In the genomic region with DNA sequence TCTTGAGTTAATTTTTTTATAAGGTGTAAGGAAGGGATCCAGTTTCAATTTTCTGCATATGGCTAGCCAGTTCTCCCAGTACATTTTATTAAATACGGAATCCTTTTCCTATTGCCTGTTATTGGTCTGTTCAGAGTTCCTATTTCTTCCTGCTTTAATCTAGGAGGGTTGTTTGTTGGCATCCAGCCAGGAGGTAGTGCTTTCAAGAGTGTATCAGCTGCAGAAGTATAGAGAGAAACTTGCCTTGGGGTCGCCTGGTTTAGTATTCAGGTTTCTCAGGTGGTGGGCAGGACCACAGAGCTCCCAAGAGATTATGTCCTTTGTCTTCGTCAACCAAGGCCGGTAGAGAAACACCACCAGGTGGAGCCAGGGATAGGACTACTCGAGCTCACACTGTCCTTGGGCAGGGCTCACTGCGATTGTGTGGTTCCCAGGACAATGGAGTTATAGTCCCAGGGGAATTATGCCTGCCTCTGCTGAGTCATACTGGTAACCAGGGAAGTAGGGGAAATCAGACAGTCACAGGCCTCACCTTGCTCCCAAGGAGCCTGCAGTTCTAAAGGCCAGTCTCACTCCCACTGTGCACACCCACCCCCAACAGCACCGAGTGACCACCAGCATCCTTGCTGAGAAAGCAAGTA, we compare ENCODE assay signal across 2 cellular contexts.
TF ChIP-seq lines count a peak whose summit lies in the region.

No MANE protein-coding gene starts in this region.

TF ChIP-seq in SK-N-SH, 30 proteins besides CTCF, POLR2A, EP300 and RAD21 (continued from another document):
- TF ChIP-seq, protein P1, sequence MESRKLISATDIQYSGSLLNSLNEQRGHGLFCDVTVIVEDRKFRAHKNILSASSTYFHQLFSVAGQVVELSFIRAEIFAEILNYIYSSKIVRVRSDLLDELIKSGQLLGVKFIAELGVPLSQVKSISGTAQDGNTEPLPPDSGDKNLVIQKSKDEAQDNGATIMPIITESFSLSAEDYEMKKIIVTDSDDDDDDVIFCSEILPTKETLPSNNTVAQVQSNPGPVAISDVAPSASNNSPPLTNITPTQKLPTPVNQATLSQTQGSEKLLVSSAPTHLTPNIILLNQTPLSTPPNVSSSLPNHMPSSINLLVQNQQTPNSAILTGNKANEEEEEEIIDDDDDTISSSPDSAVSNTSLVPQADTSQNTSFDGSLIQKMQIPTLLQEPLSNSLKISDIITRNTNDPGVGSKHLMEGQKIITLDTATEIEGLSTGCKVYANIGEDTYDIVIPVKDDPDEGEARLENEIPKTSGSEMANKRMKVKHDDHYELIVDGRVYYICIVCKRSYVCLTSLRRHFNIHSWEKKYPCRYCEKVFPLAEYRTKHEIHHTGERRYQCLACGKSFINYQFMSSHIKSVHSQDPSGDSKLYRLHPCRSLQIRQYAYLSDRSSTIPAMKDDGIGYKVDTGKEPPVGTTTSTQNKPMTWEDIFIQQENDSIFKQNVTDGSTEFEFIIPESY (IDR thresholded peaks at IDR 0.05; ENCODE audit: borderline replicate concordance, low read depth): no peak
- TF ChIP-seq NRF1 (IDR thresholded peaks at IDR 0.05; ENCODE audit: low read depth, low read length): no peak
- TF ChIP-seq NFIC (IDR thresholded peaks at IDR 0.05; ENCODE audit: borderline replicate concordance): no peak
- TF ChIP-seq RFX5 (IDR thresholded peaks at IDR 0.05; ENCODE audit: low read length): no peak
- no peak for TF ChIP-seq RXRA (IDR thresholded peaks at IDR 0.05; ENCODE audit: borderline replicate concordance, low read depth)
- no peak for TF ChIP-seq MXI1 (IDR thresholded peaks at IDR 0.05; ENCODE audit: low read depth, low read length)
- no peak for TF ChIP-seq FOXJ3 (CRISPR knock-in tag; IDR thresholded peaks at IDR 0.05)
- TF ChIP-seq ELF1 (IDR thresholded peaks at IDR 0.05): no peak

TF ChIP-seq in SK-N-SH treated with all-trans-retinoic acid at 6 μM for 48 hours, 23 proteins besides CTCF, POLR2A, EP300 and RAD21 (continued from another document):
- TF ChIP-seq, protein P2, sequence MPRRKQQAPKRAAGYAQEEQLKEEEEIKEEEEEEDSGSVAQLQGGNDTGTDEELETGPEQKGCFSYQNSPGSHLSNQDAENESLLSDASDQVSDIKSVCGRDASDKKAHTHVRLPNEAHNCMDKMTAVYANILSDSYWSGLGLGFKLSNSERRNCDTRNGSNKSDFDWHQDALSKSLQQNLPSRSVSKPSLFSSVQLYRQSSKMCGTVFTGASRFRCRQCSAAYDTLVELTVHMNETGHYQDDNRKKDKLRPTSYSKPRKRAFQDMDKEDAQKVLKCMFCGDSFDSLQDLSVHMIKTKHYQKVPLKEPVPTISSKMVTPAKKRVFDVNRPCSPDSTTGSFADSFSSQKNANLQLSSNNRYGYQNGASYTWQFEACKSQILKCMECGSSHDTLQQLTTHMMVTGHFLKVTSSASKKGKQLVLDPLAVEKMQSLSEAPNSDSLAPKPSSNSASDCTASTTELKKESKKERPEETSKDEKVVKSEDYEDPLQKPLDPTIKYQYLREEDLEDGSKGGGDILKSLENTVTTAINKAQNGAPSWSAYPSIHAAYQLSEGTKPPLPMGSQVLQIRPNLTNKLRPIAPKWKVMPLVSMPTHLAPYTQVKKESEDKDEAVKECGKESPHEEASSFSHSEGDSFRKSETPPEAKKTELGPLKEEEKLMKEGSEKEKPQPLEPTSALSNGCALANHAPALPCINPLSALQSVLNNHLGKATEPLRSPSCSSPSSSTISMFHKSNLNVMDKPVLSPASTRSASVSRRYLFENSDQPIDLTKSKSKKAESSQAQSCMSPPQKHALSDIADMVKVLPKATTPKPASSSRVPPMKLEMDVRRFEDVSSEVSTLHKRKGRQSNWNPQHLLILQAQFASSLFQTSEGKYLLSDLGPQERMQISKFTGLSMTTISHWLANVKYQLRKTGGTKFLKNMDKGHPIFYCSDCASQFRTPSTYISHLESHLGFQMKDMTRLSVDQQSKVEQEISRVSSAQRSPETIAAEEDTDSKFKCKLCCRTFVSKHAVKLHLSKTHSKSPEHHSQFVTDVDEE (CRISPR knock-in tag; IDR thresholded peaks at IDR 0.05): no peak
- TF ChIP-seq ZNF70 (CRISPR knock-in tag; IDR thresholded peaks at IDR 0.05) (no peak), SNAI2 (CRISPR knock-in tag; IDR thresholded peaks at IDR 0.05) (no peak), RARB (CRISPR knock-in tag; IDR thresholded peaks at IDR 0.05) (no peak)
